Comparison of ENCODE assay signal across 8 cellular contexts in genomic region chr7:44038961-44039558, GRCh38. TPM values are rescaled to one million over a fixed set of nuclear protein-coding genes. Genes with fewer than 3 reads are reported as not detected.
A peak's percentile ranks its signal among the peaks of the same experiment; 100 is the strongest.
DNase-seq lines count a peak whose midpoint lies in the region; ATAC-seq, FAIRE-seq and TF ChIP-seq lines count a peak whose summit lies in the region.
"Not testable (repeated sequence)": the region's sequence is repeated elsewhere in the genome, so short reads cannot be mapped to it uniquely, and the experiment has no call there.

No MANE protein-coding gene starts in this region.

- not testable (repeated sequence) for TF ChIP-seq POLR2A in endothelial cell of umbilical vein (IDR thresholded peaks at IDR 0.05; ENCODE audit: low read depth, low read length)

- not testable (repeated sequence) for H3K36me3 ChIP-seq in CD8-positive, alpha-beta memory T cell (ENCODE audit: insufficient read depth, low read length); HUES6 (ENCODE audit: control insufficient read depth, insufficient read depth, low read length); OCI-LY7 (ENCODE audit: insufficient read depth, low read length); endothelial cell of umbilical vein (ENCODE audit: control insufficient read depth in 2 of 2, extremely low read depth in 1 of 2, insufficient read depth in 2 of 2, low read length in 2 of 2)

- H3K9me2 ChIP-seq in OCI-LY7 (ENCODE audit: insufficient read depth, low read length), result not testable (repeated sequence)

- CTCF ChIA-PET in CD8-positive, alpha-beta memory T cell (lab: Charles Lee), result interaction anchor here (0.7 kb wide), 1 partner anchor 20 kb away, joined by 3 read pairs; no protein-coding TSS in a partner anchor
- CTCF ChIA-PET in OCI-LY7 (lab: Charles Lee; ENCODE audit: unreplicated experiment); endothelial cell of umbilical vein (lab: Charles Lee): not testable (repeated sequence)

- POLR2A ChIA-PET in CD8-positive, alpha-beta memory T cell (lab: Charles Lee); endothelial cell of umbilical vein (lab: Charles Lee): not testable (repeated sequence)
- POLR2A ChIA-PET in OCI-LY7 (lab: Charles Lee), result interaction anchor here (0.6 to 0.7 kb wide), 2 partner anchors 8 to 205 kb away, joined by 3 to 4 read pairs; no protein-coding TSS in a partner anchor

- not testable (repeated sequence) for H3K27ac ChIP-seq in CD8-positive, alpha-beta memory T cell (ENCODE audit: low read depth, low read length); HUES6 (ENCODE audit: low read depth, low read length); OCI-LY7 (ENCODE audit: low read depth, low read length, poor library complexity, severe bottlenecking); endothelial cell of umbilical vein (ENCODE audit: insufficient read depth, low read depth, low read length)

- not testable (repeated sequence) for FAIRE-seq in endothelial cell of umbilical vein (lab: Jason Lieb, UNC)

- H3K4me2 ChIP-seq in OCI-LY7 (ENCODE audit: low read length) (peak overlapping the region; percentile 57; the same call in 1 of the 2 replicates), endothelial cell of umbilical vein (ENCODE audit: insufficient read depth, low read length) (peak overlapping the region; percentile 58)

- not testable (repeated sequence) for BruUV-seq in OCI-LY7 (replicated peaks; lab: Mats Ljungman, UMichigan); endothelial cell of umbilical vein (replicated peaks; lab: Mats Ljungman, UMichigan)

- H3K27ac Mint-ChIP-seq in CD8-positive, alpha-beta memory T cell, result peak overlapping the region; percentile 79 to 97 (median 92)

- not testable (repeated sequence) for H3K4me1 ChIP-seq in CD8-positive, alpha-beta memory T cell (ENCODE audit: insufficient read depth, low read length); HUES6 (ENCODE audit: control insufficient read depth, insufficient read depth, low read length); endothelial cell of umbilical vein (ENCODE audit: control insufficient read depth, extremely low read depth, insufficient read depth, low read length)
- peaks cover 13% of the 10 kb centered on the region for H3K4me1 ChIP-seq in OCI-LY7 (ENCODE audit: insufficient read depth, low read length, poor library complexity, severe bottlenecking)

- dilution Hi-C loops in endothelial cell of umbilical vein (cut with MboI; ENCODE audit: extremely low pct_ligation_motif_present, low sequenced_read_pairs), result not testable (repeated sequence)

- intact Hi-C loops in OCI-LY7 (cut with micrococcal nuclease; ENCODE audit: unreplicated experiment); endothelial cell of umbilical vein (cut with micrococcal nuclease): not testable (repeated sequence)

- H3K27me3 ChIP-seq in CD8-positive, alpha-beta memory T cell (ENCODE audit: insufficient read depth, low read length, poor library complexity, severe bottlenecking); endothelial cell of umbilical vein (ENCODE audit: control insufficient read depth in 2 of 2, insufficient read depth in 2 of 2, low read length in 2 of 2): not testable (repeated sequence)
- H3K27me3 ChIP-seq in HUES6 (ENCODE audit: control insufficient read depth, insufficient read depth, low read length), result peaks cover 29% of the 10 kb centered on the region

- not testable (repeated sequence) for H3K9me1 ChIP-seq in endothelial cell of umbilical vein (replicated peaks; ENCODE audit: control insufficient read depth, extremely low read depth, insufficient read depth, low read length)

- H3K4me3 Mint-ChIP-seq in CD8-positive, alpha-beta memory T cell, result peak overlapping the region; percentile 54 to 81 (median 77)

- H3K36me3 Mint-ChIP-seq in CD8-positive, alpha-beta memory T cell, result not testable (repeated sequence)

- not testable (repeated sequence) for TF ChIP-seq CTCF in OCI-LY7 (conservative IDR thresholded peaks at IDR 0.05; ENCODE audit: low read length); endothelial cell of umbilical vein (IDR thresholded peaks at IDR 0.05; ENCODE audit: extremely low read depth in 1 of 2, insufficient read depth in 1 of 2, low read depth in 1 of 2, low read length in 2 of 2)

- ATAC-seq in GM21515 (IDR thresholded peaks at IDR 0.05; ENCODE audit: unreplicated experiment), result peak; percentile 66

- not testable (repeated sequence) for H3K4me3 ChIP-seq in CD8-positive, alpha-beta memory T cell (ENCODE audit: low read length)
- H3K4me3 ChIP-seq in HUES6 (ENCODE audit: low read depth, low read length) (peak overlapping the region; percentile 65), OCI-LY7 (ENCODE audit: low read depth, low read length, poor library complexity, severe bottlenecking) (peak overlapping the region; percentile 8), endothelial cell of umbilical vein (replicated peaks in 1 of 3; ENCODE audit: insufficient read depth in 1 of 3, low read depth in 1 of 3, low read length in 3 of 3) (peak overlapping the region in 2 of 3 experiments; percentile 20 to 28)

- not testable (repeated sequence) for H3K9me3 ChIP-seq in CD8-positive, alpha-beta memory T cell (ENCODE audit: low read length); HUES6 (ENCODE audit: control insufficient read depth, insufficient read depth, low read depth, low read length); OCI-LY7 (ENCODE audit: low read length); endothelial cell of umbilical vein (replicated peaks; ENCODE audit: control insufficient read depth, insufficient read depth, low read length)

- not testable (repeated sequence) for H3K79me2 ChIP-seq in OCI-LY7 (ENCODE audit: insufficient read depth, low read depth, low read length); endothelial cell of umbilical vein (ENCODE audit: control insufficient read depth, insufficient read depth, low read length)

- not testable (repeated sequence) for H2AFZ ChIP-seq in OCI-LY7 (ENCODE audit: low read length)
- H2AFZ ChIP-seq in endothelial cell of umbilical vein (ENCODE audit: low read depth, low read length), result peak overlapping the region; percentile 99

- peak; percentile 79 to 91 (median 82) for DNase-seq in CD8-positive, alpha-beta memory T cell
- DNase-seq in OCI-LY7 (ENCODE audit: low spot score) (peak; percentile 68), endothelial cell of umbilical vein (ENCODE audit: low read depth, low spot score) (peak; percentile 47), mesenteric fat pad (ENCODE audit: low spot score) (peak; percentile 96)
- peak; percentile 86 for DNase-seq in activated T-cell treated with anti-CD3 and anti-CD28 coated beads, Interleukin-2, amount 50 U/mL, for 1 hour
- DNase-seq in stimulated activated CD8-positive, alpha-beta memory T cell treated with anti-CD3 and anti-CD28 coated beads, Interleukin-12 subunit alpha, Interleukin-12 subunit beta, amount 100 ng/mL, for 4 hours (ENCODE audit: low read depth), result peak; percentile 70

- not testable (repeated sequence) for H3K9ac ChIP-seq in HUES6 (ENCODE audit: low read length); endothelial cell of umbilical vein (replicated peaks; ENCODE audit: extremely low read depth, insufficient read depth, low read length)

- H4K20me1 ChIP-seq in OCI-LY7 (ENCODE audit: insufficient read depth, low read length); endothelial cell of umbilical vein (replicated peaks; ENCODE audit: control insufficient read depth, extremely low read depth, insufficient read depth, low read length): not testable (repeated sequence)

- H3K27me3 Mint-ChIP-seq in CD8-positive, alpha-beta memory T cell, result not testable (repeated sequence)

- H3K4me1 Mint-ChIP-seq in CD8-positive, alpha-beta memory T cell, result peaks cover 10 to 22% (median 14%) of the 10 kb centered on the region in 3 donors

- H3K9me3 Mint-ChIP-seq in CD8-positive, alpha-beta memory T cell, result not testable (repeated sequence)

RNA-seq across cellular contexts. Expression of gene DBNL, which starts 5.4 kb away (rescaled TPM):
- total RNA-seq in CD8-positive, alpha-beta memory T cell, result 100 to 1,000 TPM; 144 to 154 TPM
- polyA plus RNA-seq in CD8-positive, alpha-beta memory T cell, result 184 TPM
- total RNA-seq in OCI-LY7 (2014; rRNA removed; shearing (Covaris generic)), result 124 and 133 TPM in 2 replicates
- total RNA-seq in OCI-LY7 (2022) (121 and 137 TPM in 2 replicates), endothelial cell of umbilical vein (92.1 and 94.0 TPM in 2 replicates), mesenteric fat pad (99.0 TPM)
- 123 and 127 TPM in 2 replicates for polyA plus RNA-seq in endothelial cell of umbilical vein
- 105 and 113 TPM in 2 replicates for polyA plus RNA-seq in endothelial cell of umbilical vein (2011; cell fraction: cytosol; rRNA removed)
- polyA plus RNA-seq in endothelial cell of umbilical vein (2011; cell fraction: nucleus; rRNA removed), result 82.6 and 86.3 TPM in 2 replicates
- polyA plus RNA-seq in endothelial cell of umbilical vein (2012), result 74.8 and 76.6 TPM in 2 replicates
- polyA minus RNA-seq in endothelial cell of umbilical vein, result 90.7 and 99.1 TPM in 2 replicates
- 28.6 TPM for polyA minus RNA-seq in endothelial cell of umbilical vein (2011; cell fraction: cytosol; rRNA and poly(A)+ RNA removed)
- polyA minus RNA-seq in endothelial cell of umbilical vein (2011; cell fraction: nucleus; rRNA and poly(A)+ RNA removed), result 31.1 and 43.7 TPM in 2 replicates

RNA-seq across cellular contexts. Expression of gene PGAM2, which starts 26.3 kb away (rescaled TPM):
- total RNA-seq in CD8-positive, alpha-beta memory T cell, result under 1 TPM; 0.38 to 0.44 TPM
- not detected for polyA plus RNA-seq in CD8-positive, alpha-beta memory T cell
- 0.69 TPM in 1 of 2 replicates, not detected in the other for total RNA-seq in OCI-LY7 (2014; rRNA removed; shearing (Covaris generic))
- total RNA-seq in OCI-LY7 (2022) (0.80 and 1.1 TPM in 2 replicates), endothelial cell of umbilical vein (not detected in 2 replicates), mesenteric fat pad (not detected)
- polyA plus RNA-seq in endothelial cell of umbilical vein, result 0.11 and 0.19 TPM in 2 replicates
- 0.14 TPM in 1 of 2 replicates, not detected in the other for polyA plus RNA-seq in endothelial cell of umbilical vein (2011; cell fraction: cytosol; rRNA removed)
- polyA plus RNA-seq in endothelial cell of umbilical vein (2011; cell fraction: nucleus; rRNA removed), result 0.36 TPM in 1 of 2 replicates, not detected in the other
- not detected in 2 replicates for polyA plus RNA-seq in endothelial cell of umbilical vein (2012)
- polyA minus RNA-seq in endothelial cell of umbilical vein, result not detected in 2 replicates
- polyA minus RNA-seq in endothelial cell of umbilical vein (2011; cell fraction: cytosol; rRNA and poly(A)+ RNA removed), result not detected
- 0.58 TPM in 1 of 2 replicates, not detected in the other for polyA minus RNA-seq in endothelial cell of umbilical vein (2011; cell fraction: nucleus; rRNA and poly(A)+ RNA removed)

RNA-seq across cellular contexts. Expression of gene SPDYE1, which starts 41.4 kb away (rescaled TPM):
- not detected for total RNA-seq in CD8-positive, alpha-beta memory T cell
- 0.25 TPM for polyA plus RNA-seq in CD8-positive, alpha-beta memory T cell
- not detected in 2 replicates for total RNA-seq in OCI-LY7 (2014; rRNA removed; shearing (Covaris generic))
- total RNA-seq in OCI-LY7 (2022) (not detected in 2 replicates), endothelial cell of umbilical vein (0.12 TPM in 1 of 2 replicates, not detected in the other), mesenteric fat pad (not detected)
- polyA plus RNA-seq in endothelial cell of umbilical vein, result not detected in 2 replicates
- not detected in 2 replicates for polyA plus RNA-seq in endothelial cell of umbilical vein (2011; cell fraction: cytosol; rRNA removed)
- polyA plus RNA-seq in endothelial cell of umbilical vein (2011; cell fraction: nucleus; rRNA removed), result not detected in 2 replicates
- polyA plus RNA-seq in endothelial cell of umbilical vein (2012), result 0.15 TPM in 1 of 2 replicates, not detected in the other
- polyA minus RNA-seq in endothelial cell of umbilical vein, result not detected in 2 replicates
- not detected for polyA minus RNA-seq in endothelial cell of umbilical vein (2011; cell fraction: cytosol; rRNA and poly(A)+ RNA removed)
- polyA minus RNA-seq in endothelial cell of umbilical vein (2011; cell fraction: nucleus; rRNA and poly(A)+ RNA removed), result not detected in 2 replicates

RNA-seq across cellular contexts. Expression of gene POLM, which starts 43.3 kb away (rescaled TPM):
- total RNA-seq in CD8-positive, alpha-beta memory T cell, result 10 to 100 TPM; 42.3 to 42.4 TPM
- 22.0 TPM for polyA plus RNA-seq in CD8-positive, alpha-beta memory T cell
- total RNA-seq in OCI-LY7 (2014; rRNA removed; shearing (Covaris generic)), result 83.8 and 90.0 TPM in 2 replicates
- total RNA-seq in OCI-LY7 (2022) (87.9 and 99.3 TPM in 2 replicates), endothelial cell of umbilical vein (14.6 and 20.0 TPM in 2 replicates), mesenteric fat pad (15.5 TPM)
- polyA plus RNA-seq in endothelial cell of umbilical vein, result 10.5 and 12.4 TPM in 2 replicates
- 6.0 and 8.2 TPM in 2 replicates for polyA plus RNA-seq in endothelial cell of umbilical vein (2011; cell fraction: cytosol; rRNA removed)
- polyA plus RNA-seq in endothelial cell of umbilical vein (2011; cell fraction: nucleus; rRNA removed), result 36.2 and 40.5 TPM in 2 replicates
- polyA plus RNA-seq in endothelial cell of umbilical vein (2012), result 12.3 and 14.3 TPM in 2 replicates
- 9.3 and 16.5 TPM in 2 replicates for polyA minus RNA-seq in endothelial cell of umbilical vein
- polyA minus RNA-seq in endothelial cell of umbilical vein (2011; cell fraction: cytosol; rRNA and poly(A)+ RNA removed), result 7.8 TPM
- 11.4 and 18.4 TPM in 2 replicates for polyA minus RNA-seq in endothelial cell of umbilical vein (2011; cell fraction: nucleus; rRNA and poly(A)+ RNA removed)
